12 cellular contexts compared by ENCODE assay signal in genomic region chr19:13804830-13805683, GRCh38. TPM values are rescaled to one million over a fixed set of nuclear protein-coding genes. Genes with fewer than 3 reads are reported as not detected.
A peak's percentile ranks its signal among the peaks of the same experiment; 100 is the strongest.
DNase-seq lines count a peak whose midpoint lies in the region; ATAC-seq and TF ChIP-seq lines count a peak whose summit lies in the region.
"Had no signal": no experiment of that assay in that cellular context is flagged by ENCODE, and none has a peak within 500 bp of the region (broad histone marks: within the 10 kb centered on the region; RNA-seq: fewer than 3 reads in every experiment).

No MANE protein-coding gene starts in this region.

- no peaks in the 10 kb centered on the region for H4K20me1 ChIP-seq in hepatocyte (ENCODE audit: insufficient read depth, poor library complexity, severe bottlenecking)

- intact Hi-C loops in colonic mucosa (cut with DNase I), result no loop called here

- H3K27me3 Mint-ChIP-seq in activated CD8-positive, alpha-beta memory T cell treated with anti-CD3 and anti-CD28 coated beads, Interleukin-2, amount 10 ng/mL, durations not matched to agents 7 days and 5 days, result no peaks in the 10 kb centered on the region
- H3K27me3 Mint-ChIP-seq in type B pancreatic cell, result no peaks in the 10 kb centered on the region

- H3K27ac ChIP-seq in hepatocyte, result no peak overlapping the region
- H3K27ac ChIP-seq in colonic mucosa, result no peak overlapping the region
- H3K27ac ChIP-seq: BLaER1 treated with 17β-estradiol and CSF1 and Interleukin-3, amounts not matched to agents 10 nM and 100 nM; vagina had no signal

- in situ Hi-C loops in astrocyte of the spinal cord (cut with HindIII; ENCODE audit: low sequenced_read_pairs), result no loop called here
- in situ Hi-C loops in GM13976 (cut with MboI; ENCODE audit: low sequenced_read_pairs, unreplicated experiment), result no loop called here

- H3K9me2 ChIP-seq in hepatocyte (replicated peaks; ENCODE audit: insufficient read depth), result no peaks in the 10 kb centered on the region

- H3K4me1 Mint-ChIP-seq in activated CD8-positive, alpha-beta memory T cell treated with anti-CD3 and anti-CD28 coated beads, Interleukin-2, amount 10 ng/mL, durations not matched to agents 7 days and 5 days, result no peaks in the 10 kb centered on the region
- no peaks in the 10 kb centered on the region for H3K4me1 Mint-ChIP-seq in type B pancreatic cell (ENCODE audit: unreplicated experiment)

- H3K9me3 ChIP-seq in hepatocyte (ENCODE audit: low read depth) (no peaks in the 10 kb centered on the region), colonic mucosa (no peaks in the 10 kb centered on the region)
- H3K9me3 ChIP-seq: BLaER1 treated with 17β-estradiol and CSF1 and Interleukin-3, amounts not matched to agents 10 nM and 100 nM; vagina had no signal

- H3K4me1 ChIP-seq in hepatocyte (ENCODE audit: insufficient read depth) (no peaks in the 10 kb centered on the region), colonic mucosa (no peaks in the 10 kb centered on the region)
- H3K4me1 ChIP-seq: BLaER1 treated with 17β-estradiol and CSF1 and Interleukin-3, amounts not matched to agents 10 nM and 100 nM had no signal

- no peak overlapping the region for H3K4me2 ChIP-seq in hepatocyte
- H3K4me2 ChIP-seq: BLaER1 treated with 17β-estradiol and CSF1 and Interleukin-3, amounts not matched to agents 10 nM and 100 nM had no signal

- no peak overlapping the region for H3K27ac Mint-ChIP-seq in activated CD8-positive, alpha-beta memory T cell treated with anti-CD3 and anti-CD28 coated beads, Interleukin-2, amount 10 ng/mL, durations not matched to agents 7 days and 5 days
- no peak overlapping the region for H3K27ac Mint-ChIP-seq in type B pancreatic cell

- H3K36me3 ChIP-seq in hepatocyte (replicated peaks; ENCODE audit: insufficient read depth, low read depth) (no peaks in the 10 kb centered on the region), colonic mucosa (no peaks in the 10 kb centered on the region)

- H3K36me3 Mint-ChIP-seq in activated CD8-positive, alpha-beta memory T cell treated with anti-CD3 and anti-CD28 coated beads, Interleukin-2, amount 10 ng/mL, durations not matched to agents 7 days and 5 days, result no peaks in the 10 kb centered on the region
- H3K36me3 Mint-ChIP-seq in type B pancreatic cell, result peaks cover 8% of the 10 kb centered on the region

- TF ChIP-seq CTCF in astrocyte of the spinal cord (IDR thresholded peaks at IDR 0.05; ENCODE audit: low read depth, low read length) (peak; percentile 31), hepatocyte (IDR thresholded peaks at IDR 0.05; ENCODE audit: poor library complexity) (peak; percentile 18), type B pancreatic cell (conservative IDR thresholded peaks at IDR 0.05) (peak; percentile 58), colonic mucosa (IDR thresholded peaks at IDR 0.05) (no peak), GM13976 (IDR thresholded peaks at IDR 0.05; ENCODE audit: borderline replicate concordance, control extremely low read depth, extremely low read depth, insufficient read depth, missing control alignments) (no peak)

- no peak overlapping the region for H3K4me3 Mint-ChIP-seq in activated CD8-positive, alpha-beta memory T cell treated with anti-CD3 and anti-CD28 coated beads, Interleukin-2, amount 10 ng/mL, durations not matched to agents 7 days and 5 days
- no peak overlapping the region for H3K4me3 Mint-ChIP-seq in type B pancreatic cell

- H3K9me3 Mint-ChIP-seq in activated CD8-positive, alpha-beta memory T cell treated with anti-CD3 and anti-CD28 coated beads, Interleukin-2, amount 10 ng/mL, durations not matched to agents 7 days and 5 days (ENCODE audit: low read depth), result no peaks in the 10 kb centered on the region
- no peaks in the 10 kb centered on the region for H3K9me3 Mint-ChIP-seq in type B pancreatic cell

- no peak overlapping the region for H2AFZ ChIP-seq in hepatocyte

- H3K79me2 ChIP-seq in hepatocyte, result no peaks in the 10 kb centered on the region

- no peaks in the 10 kb centered on the region for H3K27me3 ChIP-seq in hepatocyte
- no peaks in the 10 kb centered on the region for H3K27me3 ChIP-seq in colonic mucosa
- H3K27me3 ChIP-seq: BLaER1 treated with 17β-estradiol and CSF1 and Interleukin-3, amounts not matched to agents 10 nM and 100 nM; vagina had no signal

- peak; percentile 33 for DNase-seq in activated CD8-positive, alpha-beta memory T cell treated with anti-CD3 and anti-CD28 coated beads, Interleukin-2, amount 50 U/mL, for 4 hours
- DNase-seq in activated CD8-positive, alpha-beta memory T cell treated with anti-CD3 and anti-CD28 coated beads, Interleukin-2, amount 10 ng/mL, durations not matched to agents 7 days and 5 days, result no peak
- DNase-seq in astrocyte of the spinal cord (ENCODE audit: low read depth, low spot score) (no peak), hepatocyte (ENCODE audit: low spot score) (no peak), type B pancreatic cell (ENCODE audit: extremely low spot score, unreplicated experiment) (no peak), colonic mucosa (no peak), GM13976 (ENCODE audit: low spot score) (no peak), OCI-M1 (lab: John Stamatoyannopoulos, UW) (no peak)
- DNase-seq: foreskin melanocyte, NCI-H226 had no signal

- H3K4me3 ChIP-seq in astrocyte of the spinal cord (ENCODE audit: low read depth, low read length) (no peak overlapping the region), hepatocyte (no peak overlapping the region), colonic mucosa (no peak overlapping the region)
- H3K4me3 ChIP-seq: BLaER1 treated with 17β-estradiol and CSF1 and Interleukin-3, amounts not matched to agents 10 nM and 100 nM; vagina had no signal

- 84% methylated on average over 34 of the region's 35 CpGs for WGBS in hepatocyte (ENCODE audit: low lambda C conversion rate, missing lambda C conversion rate)

- CTCF ChIA-PET in activated CD8-positive, alpha-beta memory T cell treated with anti-CD3 and anti-CD28 coated beads, Interleukin-2, amount 10 ng/mL, durations not matched to agents 7 days and 5 days (lab: Charles Lee), result interaction anchor here (1.0 kb wide), 1 partner anchor 57 kb away, joined by 6 read pairs; no protein-coding TSS in a partner anchor

- ATAC-seq in activated CD8-positive, alpha-beta memory T cell treated with anti-CD3 and anti-CD28 coated beads, Interleukin-2, amount 10 ng/mL, durations not matched to agents 7 days and 5 days, result no peak

- no peak overlapping the region for H3K9ac ChIP-seq in colonic mucosa (ENCODE audit: low read depth in 2 of 2, low read length in 2 of 2)
- H3K9ac ChIP-seq: BLaER1 treated with 17β-estradiol and CSF1 and Interleukin-3, amounts not matched to agents 10 nM and 100 nM had no signal

RNA-seq across cellular contexts. Expression of gene ZSWIM4, which starts 9.8 kb away (rescaled TPM):
- total RNA-seq in activated CD8-positive, alpha-beta memory T cell treated with anti-CD3 and anti-CD28 coated beads, Interleukin-2, amount 10 ng/mL, durations not matched to agents 7 days and 5 days, result 1 to 10 TPM; 8.1 to 8.4 TPM
- 3.1 and 3.7 TPM in 2 replicates for total RNA-seq in hepatocyte
- polyA plus RNA-seq in hepatocyte, result 2.8 and 3.5 TPM in 2 replicates
- total RNA-seq in type B pancreatic cell (ENCODE audit: low replicate concordance), result 15.0 and 15.7 TPM in 2 replicates
- 1 to 10 TPM; 2.9 to 4.3 TPM for total RNA-seq in colonic mucosa

RNA-seq across cellular contexts. Expression of gene C19orf53, which starts 30.8 kb away (rescaled TPM):
- total RNA-seq in activated CD8-positive, alpha-beta memory T cell treated with anti-CD3 and anti-CD28 coated beads, Interleukin-2, amount 10 ng/mL, durations not matched to agents 7 days and 5 days, result 10 to 100 TPM; 77.7 to 94.0 TPM
- total RNA-seq in hepatocyte, result 89.2 and 97.0 TPM in 2 replicates
- 214 and 220 TPM in 2 replicates for polyA plus RNA-seq in hepatocyte
- total RNA-seq in type B pancreatic cell (ENCODE audit: low replicate concordance), result 89.8 and 101 TPM in 2 replicates
- 10 to 100 TPM; 48.5 to 82.6 TPM for total RNA-seq in colonic mucosa

RNA-seq across cellular contexts. Expression of gene MRI1, which starts 40.7 kb away (rescaled TPM):
- total RNA-seq in activated CD8-positive, alpha-beta memory T cell treated with anti-CD3 and anti-CD28 coated beads, Interleukin-2, amount 10 ng/mL, durations not matched to agents 7 days and 5 days, result 10 to 100 TPM; 51.7 to 59.3 TPM
- total RNA-seq in hepatocyte, result 16.0 and 18.5 TPM in 2 replicates
- 21.9 and 22.8 TPM in 2 replicates for polyA plus RNA-seq in hepatocyte
- total RNA-seq in type B pancreatic cell (ENCODE audit: low replicate concordance), result 24.0 and 27.7 TPM in 2 replicates
- 10 to 100 TPM; 19.5 to 26.7 TPM for total RNA-seq in colonic mucosa

Comparison
In these comparisons a context has a peak if more than half of its experiments do, and no peak if none do; other contexts are left out.
1. CTCF ChIP-seq: peak in astrocyte of the spinal cord (single experiment), hepatocyte (single experiment) and type B pancreatic cell (single experiment); none in colonic mucosa (single experiment) and GM13976 (single experiment).